Comparison of ENCODE assay signal across 24 cellular contexts in genomic region chr11:28798286-28798685, GRCh38.
"Had no signal": no experiment of that assay in that cellular context is flagged by ENCODE, and none has a peak within 500 bp of the region (broad histone marks: within the 10 kb centered on the region; RNA-seq: fewer than 3 reads in every experiment).

No MANE protein-coding gene starts in this region.

- H3K27me3 ChIP-seq: adrenal gland, cardiac muscle cell, SJCRH30 had no signal

- H3K36me3 ChIP-seq: adrenal gland, cardiac muscle cell, SJCRH30 had no signal

- H3K27ac ChIP-seq: adrenal gland, cardiac muscle cell, SJCRH30 had no signal

- DNase-seq: activated CD4-positive, alpha-beta T cell treated with anti-CD3 and anti-CD28 coated beads for 48 hours; activated CD4-positive, alpha-beta T cell treated with anti-CD3 and anti-CD28 coated beads, Interleukin-2, amount 50 U/mL, for 4 hours; activated CD4-positive, CD25-positive, alpha-beta regulatory T cell treated with anti-CD3 and anti-CD28 coated beads, Interleukin-2, amount 50 U/mL, for 72 hours; activated CD8-positive, alpha-beta memory T cell treated with anti-CD3 and anti-CD28 coated beads, Interleukin-2, amount 50 U/mL, for 48 hours; activated CD8-positive, alpha-beta T cell treated with anti-CD3 and anti-CD28 coated beads, Interleukin-2, amount 10 ng/mL, durations not matched to agents 7 days and 5 days; activated naive CD4-positive, alpha-beta T cell treated with anti-CD3 and anti-CD28 coated beads, Interleukin-2, amount 50 U/mL, for 16 hours; activated naive CD8-positive, alpha-beta T cell treated with anti-CD3 and anti-CD28 coated beads, Interleukin-2, amount 10 ng/mL, durations not matched to agents 7 days and 5 days; activated T-cell treated with anti-CD3 and anti-CD28 coated beads, Interleukin-2, amount 50 U/mL, for 1 hour; adrenal gland; anterior cingulate cortex; KG1; NCI-H1092; NCI-H1417; NCI-H1694; NCI-H2029; NCI-H2107; NCI-H2171 treated with DMSO at 0.1 percent for 48 hours; NCI-H226; NCI-H526 treated with DMSO at 0.1 percent for 48 hours; NCI-H82; OCI-M1; RPMI8226; SJCRH30 had no signal

- H3K4me3 ChIP-seq: adrenal gland, cardiac muscle cell, SJCRH30 had no signal

- H3K9me3 ChIP-seq: adrenal gland, SJCRH30 had no signal

- H3K4me1 ChIP-seq: adrenal gland, SJCRH30 had no signal
